Comparison of ENCODE assay signal across 7 cellular contexts in the genomic region with DNA sequence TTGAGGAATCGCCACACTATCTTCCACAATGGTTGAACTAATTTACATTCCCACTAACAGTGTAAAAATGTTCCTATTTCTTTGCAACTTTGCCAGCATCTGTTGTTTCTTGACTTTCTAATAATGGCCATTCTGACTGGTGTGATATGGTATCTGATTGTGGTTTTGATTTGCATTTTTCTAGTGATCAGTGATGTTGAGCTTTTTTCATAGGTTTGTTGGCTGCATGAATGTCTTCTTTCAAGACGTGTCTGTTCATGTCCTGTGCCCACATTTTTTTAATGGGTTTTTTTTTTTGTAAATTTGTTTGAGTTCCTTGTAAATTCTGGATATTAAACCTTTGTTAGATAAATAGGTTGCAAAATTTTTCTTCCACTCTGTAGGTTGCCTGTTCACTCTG.
"Had no signal": no experiment of that assay in that cellular context is flagged by ENCODE, and none has a peak within 500 bp of the region (broad histone marks: within the 10 kb centered on the region; RNA-seq: fewer than 3 reads in every experiment).

No MANE protein-coding gene starts in this region.

- ATAC-seq: GM12878 had no signal

- DNase-seq: GDM1, GF-D8 had no signal

- H3K4me3 ChIP-seq: GM12878 had no signal

- FAIRE-seq: G401.6, GM12878, GM12891, GM18507, GM19239 had no signal
